1 cellular context compared by ENCODE assay signal in the genomic region with DNA sequence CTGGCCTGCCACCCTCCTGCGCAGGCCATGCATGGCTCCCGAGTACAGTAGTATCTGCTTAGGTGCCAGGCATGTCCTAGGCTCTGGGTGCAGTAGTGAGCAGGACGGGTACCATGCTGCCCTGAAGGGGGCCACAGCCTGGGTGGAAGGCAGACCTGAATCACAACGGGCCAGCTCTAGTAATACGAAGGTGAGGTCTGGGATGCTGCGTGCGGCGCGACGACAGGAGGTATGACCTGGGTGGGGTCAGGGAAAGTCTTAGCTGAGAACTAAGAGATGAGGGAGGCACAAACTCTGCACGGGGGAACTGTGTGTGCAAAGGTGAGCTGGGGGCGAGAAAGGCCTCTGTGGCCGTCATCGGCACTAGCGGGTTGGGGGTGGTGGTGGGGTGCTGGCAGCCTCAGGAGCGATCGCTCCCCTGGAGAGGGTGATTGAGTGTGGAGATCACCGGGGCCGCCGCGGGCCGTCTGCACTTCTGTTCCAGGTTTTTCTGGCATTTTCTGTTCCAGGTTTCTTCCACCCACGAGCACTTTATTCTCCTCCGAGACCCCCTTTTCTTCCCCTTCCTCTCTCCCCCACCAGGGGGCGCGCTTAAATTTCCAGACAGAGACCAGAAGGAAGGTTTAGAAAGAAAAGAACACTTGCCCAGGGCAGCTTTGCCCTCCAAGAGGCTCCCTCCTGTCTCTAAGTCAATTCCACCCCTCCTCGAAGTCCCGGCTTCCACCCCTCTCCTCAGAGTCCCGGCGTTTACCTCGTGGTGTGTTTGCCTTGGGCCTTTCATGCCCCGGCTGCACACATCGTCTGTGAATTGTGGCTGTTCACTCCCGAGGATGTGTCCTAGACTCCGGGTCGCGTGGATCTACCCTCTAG.
TF ChIP-seq lines count a peak whose summit lies in the region.

No MANE protein-coding gene starts in this region.

TF ChIP-seq in H1, 55 proteins besides CTCF, POLR2A, EP300 and RAD21:
- 0 out of 2 replicates have a peak, but pooled peaks have one; percentile 49 for TF ChIP-seq YY1 (IDR thresholded peaks at IDR 0.05; ENCODE audit: low read depth, low read length)
- TF ChIP-seq, protein P1, sequence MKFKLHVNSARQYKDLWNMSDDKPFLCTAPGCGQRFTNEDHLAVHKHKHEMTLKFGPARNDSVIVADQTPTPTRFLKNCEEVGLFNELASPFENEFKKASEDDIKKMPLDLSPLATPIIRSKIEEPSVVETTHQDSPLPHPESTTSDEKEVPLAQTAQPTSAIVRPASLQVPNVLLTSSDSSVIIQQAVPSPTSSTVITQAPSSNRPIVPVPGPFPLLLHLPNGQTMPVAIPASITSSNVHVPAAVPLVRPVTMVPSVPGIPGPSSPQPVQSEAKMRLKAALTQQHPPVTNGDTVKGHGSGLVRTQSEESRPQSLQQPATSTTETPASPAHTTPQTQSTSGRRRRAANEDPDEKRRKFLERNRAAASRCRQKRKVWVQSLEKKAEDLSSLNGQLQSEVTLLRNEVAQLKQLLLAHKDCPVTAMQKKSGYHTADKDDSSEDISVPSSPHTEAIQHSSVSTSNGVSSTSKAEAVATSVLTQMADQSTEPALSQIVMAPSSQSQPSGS (IDR thresholded peaks at IDR 0.05; ENCODE audit: low read length) = no peak
